Comparison of ENCODE assay signal across 16 cellular contexts in the genomic region with DNA sequence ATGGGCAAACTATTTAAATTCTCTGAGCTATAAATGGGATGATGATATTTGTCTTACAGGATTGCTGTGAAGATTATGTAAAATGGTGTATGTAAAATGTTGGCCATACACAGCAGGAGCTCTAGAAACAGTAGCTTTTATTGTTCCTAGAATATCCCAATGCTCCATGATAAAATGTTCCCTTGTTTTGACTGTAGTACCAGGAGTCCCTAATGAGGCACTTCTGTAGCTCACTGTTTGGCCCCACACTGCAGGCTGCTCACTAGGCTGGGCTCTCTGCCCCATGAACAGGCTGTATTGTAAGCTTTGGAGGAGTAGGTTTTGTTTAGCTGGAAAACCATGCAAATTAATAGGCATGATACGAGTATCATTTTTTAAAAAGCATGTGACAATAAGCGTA.
A peak's percentile ranks its signal among the peaks of the same experiment; 100 is the strongest.
DNase-seq lines count a peak whose midpoint lies in the region; ATAC-seq and TF ChIP-seq lines count a peak whose summit lies in the region.
"Had no signal": no experiment of that assay in that cellular context is flagged by ENCODE, and none has a peak within 500 bp of the region (broad histone marks: within the 10 kb centered on the region; RNA-seq: fewer than 3 reads in every experiment).

No MANE protein-coding gene starts in this region.

- DNase-seq in NCI-H526 treated with DMSO at 0.1 percent for 48 hours (lab: John Stamatoyannopoulos, UW) (peak; percentile 24), foreskin melanocyte (peak; percentile 90), medulla oblongata (ENCODE audit: extremely low spot score) (peak; percentile 85), superior temporal gyrus (ENCODE audit: extremely low spot score) (peak; percentile 75), WERI-Rb-1 (no peak), DMS53 (lab: John Stamatoyannopoulos, UW) (no peak)
- DNase-seq: COR-L47, DMS153, EL, MV-4-11, NCI-H1436, NCI-H2029 treated with DMSO at 0.1 percent for 48 hours had no signal

- TF ChIP-seq CTCF in WERI-Rb-1 (IDR thresholded peaks at IDR 0.05; ENCODE audit: low read depth, low read length) = no peak

- no peak for ATAC-seq in HG02973 (IDR thresholded peaks at IDR 0.05; ENCODE audit: unreplicated experiment)
- ATAC-seq: K562 had no signal

- no peaks in the 10 kb centered on the region for H3K36me3 ChIP-seq in WERI-Rb-1
- H3K36me3 ChIP-seq: SJSA1 had no signal

- no peaks in the 10 kb centered on the region for H3K9me3 ChIP-seq in WERI-Rb-1 (ENCODE audit: severe bottlenecking)
- H3K9me3 ChIP-seq: SJSA1 had no signal

- H3K27me3 ChIP-seq in WERI-Rb-1 (ENCODE audit: insufficient read depth, low read depth, severe bottlenecking) = no peaks in the 10 kb centered on the region

- no peak overlapping the region for H3K27ac ChIP-seq in WERI-Rb-1
- H3K27ac ChIP-seq: HL-60, SJSA1 had no signal

- H3K4me3 ChIP-seq in WERI-Rb-1 (ENCODE audit: low read depth, low read length) = no peak overlapping the region
- H3K4me3 ChIP-seq: K562, SJSA1 had no signal

Comparison
In these comparisons a context has a peak if more than half of its experiments do, and no peak if none do; other contexts are left out.
1. DNase-seq: peak in NCI-H526 treated with DMSO at 0.1 percent for 48 hours (single experiment), foreskin melanocyte (single experiment), medulla oblongata (single experiment) and superior temporal gyrus (single experiment); none in WERI-Rb-1 (single experiment) and DMS53 (single experiment).